ENCODE assay signal across 9 cellular contexts in genomic region chr2:190216829-190217228, GRCh38.
DNase-seq lines count a peak whose midpoint lies in the region; ATAC-seq and TF ChIP-seq lines count a peak whose summit lies in the region.
"Had no signal": no experiment of that assay in that cellular context is flagged by ENCODE, and none has a peak within 500 bp of the region (broad histone marks: within the 10 kb centered on the region; RNA-seq: fewer than 3 reads in every experiment).

No MANE protein-coding gene starts in this region.

- no peak overlapping the region for H3K27ac ChIP-seq in HEK293 (ENCODE audit: extremely low read depth, low read depth, low read length)
- no peak overlapping the region for H3K27ac ChIP-seq in right cardiac atrium (ENCODE audit: low read length)

- H3K4me1 ChIP-seq in HEK293 (ENCODE audit: control insufficient read depth, insufficient read depth, low read length), result peaks cover 4% of the 10 kb centered on the region
- H3K4me1 ChIP-seq in right cardiac atrium (ENCODE audit: control insufficient read depth, insufficient read depth, low read length), result peaks cover 3% of the 10 kb centered on the region

- peak; percentile 13 for DNase-seq in Ammon's horn (ENCODE audit: low spot score)
- peak; percentile 76 for DNase-seq in NCI-H748 treated with DMSO at 0.1 percent for 48 hours (lab: John Stamatoyannopoulos, UW)
- DNase-seq in right cardiac atrium, result peak; percentile 42 to 79 (median 74)
- DNase-seq in pons (ENCODE audit: low spot score), result no peak
- no peak for DNase-seq in amniotic stem cell (lab: John Stamatoyannopoulos, UW)
- DNase-seq: naive B cell had no signal

- H3K9me3 ChIP-seq in HEK293 (ENCODE audit: control insufficient read depth, insufficient read depth, low read depth, low read length) (no peaks in the 10 kb centered on the region), right cardiac atrium (ENCODE audit: control insufficient read depth, low read length) (no peaks in the 10 kb centered on the region)

- ATAC-seq in right cardiac atrium, result peak in 1 of 2 donors; percentile 19
- ATAC-seq in HG02938 (IDR thresholded peaks at IDR 0.05; ENCODE audit: unreplicated experiment), result no peak
- ATAC-seq in HG03571 (IDR thresholded peaks at IDR 0.05; ENCODE audit: unreplicated experiment), result no peak

- H3K4me3 ChIP-seq in HEK293 (ENCODE audit: low read depth, low read length) (no peak overlapping the region), right cardiac atrium (ENCODE audit: low read length) (no peak overlapping the region)

- no peaks in the 10 kb centered on the region for H3K27me3 ChIP-seq in right cardiac atrium (ENCODE audit: control insufficient read depth, insufficient read depth)

- WGBS in right cardiac atrium, result 27% methylated on average over 3 of the region's 3 CpGs

- intact Hi-C loops in right cardiac atrium (cut with DNase I), result no loop called here

- POLR2A ChIA-PET in HEK293 (lab: Yijun Ruan, JAX), result no interaction called here

- no peak for TF ChIP-seq CTCF in HEK293 (tag by site-specific recombination; IDR thresholded peaks at IDR 0.05)

- peaks cover 0 to 16% of the 10 kb centered on the region in 2 experiments; a peak in 1 of 3 replicates for H3K36me3 ChIP-seq in HEK293 (ENCODE audit: control insufficient read depth in 2 of 2, insufficient read depth in 1 of 2, low read length in 2 of 2)

- CTCF ChIA-PET in HEK293 (lab: Yijun Ruan, JAX), result interaction anchor here (0.8 kb wide), 1 partner anchor 38 kb away, joined by 3 read pairs; no protein-coding TSS in a partner anchor

TF ChIP-seq in HEK293, 187 proteins besides CTCF, POLR2A, EP300 and RAD21:
- TF ChIP-seq ZNF670 (tag by site-specific recombination; IDR thresholded peaks at IDR 0.05; ENCODE audit: low read depth) (no peak), ZNF585B (tag by site-specific recombination; IDR thresholded peaks at IDR 0.05) (no peak), EGR2 (tag by site-specific recombination; IDR thresholded peaks at IDR 0.05; ENCODE audit: low read depth) (no peak), ZBTB48 (tag by site-specific recombination; IDR thresholded peaks at IDR 0.05) (peak; percentile 38; the same call in 1 of the 2 replicates), ZNF423 (tag by site-specific recombination; IDR thresholded peaks at IDR 0.05) (0 out of 2 replicates have a peak, but pooled peaks have one; percentile 23), INSM2 (tag by site-specific recombination; IDR thresholded peaks at IDR 0.05) (no peak), ZNF792 (tag by site-specific recombination; IDR thresholded peaks at IDR 0.05) (no peak), KLF1 (tag by site-specific recombination; IDR thresholded peaks at IDR 0.05) (no peak), MZF1 (tag by site-specific recombination; IDR thresholded peaks at IDR 0.05; ENCODE audit: borderline replicate concordance) (no peak), GLIS1 (tag by site-specific recombination; IDR thresholded peaks at IDR 0.05) (0 out of 2 replicates have a peak, but pooled peaks have one; percentile 18), ZIC2 (tag by site-specific recombination; IDR thresholded peaks at IDR 0.05) (peak; percentile 63), ZNF341 (tag by site-specific recombination; IDR thresholded peaks at IDR 0.05; ENCODE audit: low read depth) (peak; percentile 48), ZNF19 (tag by site-specific recombination; IDR thresholded peaks at IDR 0.05; ENCODE audit: low read depth) (no peak)
- TF ChIP-seq, protein P1, sequence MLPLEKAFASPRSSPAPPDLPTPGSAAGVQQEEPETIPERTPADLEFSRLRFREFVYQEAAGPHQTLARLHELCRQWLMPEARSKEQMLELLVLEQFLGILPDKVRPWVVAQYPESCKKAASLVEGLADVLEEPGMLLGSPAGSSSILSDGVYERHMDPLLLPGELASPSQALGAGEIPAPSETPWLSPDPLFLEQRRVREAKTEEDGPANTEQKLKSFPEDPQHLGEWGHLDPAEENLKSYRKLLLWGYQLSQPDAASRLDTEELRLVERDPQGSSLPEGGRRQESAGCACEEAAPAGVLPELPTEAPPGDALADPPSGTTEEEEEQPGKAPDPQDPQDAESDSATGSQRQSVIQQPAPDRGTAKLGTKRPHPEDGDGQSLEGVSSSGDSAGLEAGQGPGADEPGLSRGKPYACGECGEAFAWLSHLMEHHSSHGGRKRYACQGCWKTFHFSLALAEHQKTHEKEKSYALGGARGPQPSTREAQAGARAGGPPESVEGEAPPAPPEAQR (tag by site-specific recombination; IDR thresholded peaks at IDR 0.05), result no peak

Comparison
In these comparisons a context has a peak if more than half of its experiments do, and no peak if none do; other contexts are left out.
1. DNase-seq: peak in Ammon's horn (single experiment), NCI-H748 treated with DMSO at 0.1 percent for 48 hours (single experiment) and right cardiac atrium (3 of 3); none in pons (single experiment) and amniotic stem cell (single experiment).